In the genomic region with DNA sequence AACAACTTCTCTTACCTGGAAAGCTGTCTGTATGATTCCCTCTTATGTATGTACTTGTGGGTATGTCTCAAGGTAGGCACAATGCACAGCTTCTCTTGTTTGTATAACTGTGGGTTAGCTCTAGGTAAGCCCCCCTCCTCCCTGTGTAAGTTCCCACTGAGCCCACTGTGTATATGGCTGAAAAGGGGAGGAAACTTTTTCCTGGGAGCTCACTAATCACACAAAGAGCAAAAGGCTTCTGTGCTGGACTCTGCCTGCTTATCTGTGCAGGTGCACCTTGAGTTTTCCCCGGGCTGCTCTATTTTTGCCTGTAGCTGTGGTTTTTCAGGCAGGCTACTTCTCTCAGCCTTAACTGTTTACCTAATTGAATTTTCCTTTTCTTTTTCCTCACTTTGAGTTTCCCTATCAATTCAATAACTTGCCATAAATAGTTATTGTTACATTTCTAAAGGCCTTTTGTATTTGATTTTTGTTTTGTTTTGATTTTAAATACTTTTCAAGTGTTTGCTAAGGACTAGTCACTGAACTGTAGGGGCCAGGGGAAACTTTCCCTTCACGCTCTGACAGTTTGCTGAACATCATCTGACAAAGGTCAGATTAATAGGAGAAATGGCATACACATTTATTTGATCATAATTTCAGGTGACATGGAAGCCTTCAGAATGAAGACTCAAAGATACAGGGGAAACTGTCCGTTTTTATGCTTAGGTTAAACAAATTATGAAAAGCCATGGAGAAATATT, we compare ENCODE assay signal across 15 cellular contexts.
DNase-seq lines count a peak whose midpoint lies in the region; ATAC-seq and TF ChIP-seq lines count a peak whose summit lies in the region.
"Had no signal": no experiment of that assay in that cellular context is flagged by ENCODE, and none has a peak within 500 bp of the region (broad histone marks: within the 10 kb centered on the region; RNA-seq: fewer than 3 reads in every experiment).

No MANE protein-coding gene starts in this region.

- no peaks in the 10 kb centered on the region for H3K36me3 ChIP-seq in WERI-Rb-1
- H3K36me3 ChIP-seq: upper lobe of left lung had no signal

- peak; percentile 70 for DNase-seq in NCI-H510A treated with DMSO at 0.1 percent for 48 hours (lab: John Stamatoyannopoulos, UW)
- DNase-seq in nephron progenitor cell = no peak
- no peak for DNase-seq in LoVo (ENCODE audit: low spot score)
- no peak for DNase-seq in WERI-Rb-1
- no peak for DNase-seq in DMS 273 treated with DMSO at 0.1 percent for 48 hours (lab: John Stamatoyannopoulos, UW)
- DNase-seq: GOT3, hippocampal formation, mesendoderm, NCI-H1105, PC-3 had no signal

- no peak overlapping the region for H3K4me3 ChIP-seq in WERI-Rb-1 (ENCODE audit: low read depth, low read length)
- H3K4me3 ChIP-seq: upper lobe of left lung had no signal

- H3K4me3 Mint-ChIP-seq in nephron progenitor cell = no peak overlapping the region

- H3K27ac Mint-ChIP-seq in nephron progenitor cell = peak overlapping the region; percentile 53

- peak; percentile 61 for ATAC-seq in GM19035 (IDR thresholded peaks at IDR 0.05; ENCODE audit: unreplicated experiment)
- peak; percentile 57 for ATAC-seq in HG02798 (IDR thresholded peaks at IDR 0.05; ENCODE audit: poor library complexity, unreplicated experiment)
- ATAC-seq: PC-3 had no signal

- TF ChIP-seq CTCF in nephron progenitor cell (IDR thresholded peaks at IDR 0.05) = no peak
- TF ChIP-seq CTCF in WERI-Rb-1 (IDR thresholded peaks at IDR 0.05; ENCODE audit: low read depth, low read length) = no peak

- no peak overlapping the region for H3K27ac ChIP-seq in WERI-Rb-1
- H3K27ac ChIP-seq: HL-60, upper lobe of left lung had no signal

- no peaks in the 10 kb centered on the region for H3K27me3 ChIP-seq in WERI-Rb-1 (ENCODE audit: insufficient read depth, low read depth, severe bottlenecking)
- H3K27me3 ChIP-seq: upper lobe of left lung had no signal

- H3K36me3 Mint-ChIP-seq in nephron progenitor cell (ENCODE audit: low read depth) = no peaks in the 10 kb centered on the region

- H3K4me1 Mint-ChIP-seq in nephron progenitor cell = peaks cover 13% of the 10 kb centered on the region

- H3K27me3 Mint-ChIP-seq in nephron progenitor cell (ENCODE audit: low read depth, poor library complexity) = no peaks in the 10 kb centered on the region

- H3K9me3 ChIP-seq in WERI-Rb-1 (ENCODE audit: severe bottlenecking) = no peaks in the 10 kb centered on the region
- H3K9me3 ChIP-seq: Caco-2, upper lobe of left lung had no signal

- peaks cover 6% of the 10 kb centered on the region for H3K9me3 Mint-ChIP-seq in nephron progenitor cell
